ENCODE assay signal across 23 cellular contexts in genomic region chr5:3218096-3218495, GRCh38.
"Had no signal": no experiment of that assay in that cellular context is flagged by ENCODE, and none has a peak within 500 bp of the region (broad histone marks: within the 10 kb centered on the region; RNA-seq: fewer than 3 reads in every experiment).

No MANE protein-coding gene starts in this region.

- H3K4me3 Mint-ChIP-seq: activated B cell treated with CpG ODN at 0.5 μM for 24 hours; activated CD4-positive, alpha-beta T cell treated with anti-CD3 and anti-CD28 coated beads, Interleukin-2, amount 10 ng/mL, durations not matched to agents 24 days and 14 days; activated naive CD4-positive, alpha-beta T cell treated with anti-CD3 and anti-CD28 coated beads, Interleukin-2, amount 10 ng/mL, durations not matched to agents 7 days and 5 days; activated naive CD8-positive, alpha-beta T cell treated with anti-CD3 and anti-CD28 coated beads for 36 hours; T-helper 17 cell had no signal

- H3K27me3 ChIP-seq: brain microvascular endothelial cell had no signal

- H3K36me3 ChIP-seq: brain microvascular endothelial cell had no signal

- ATAC-seq: T-helper 17 cell had no signal

- H3K4me1 Mint-ChIP-seq: activated B cell treated with CpG ODN at 0.5 μM for 24 hours; activated CD4-positive, alpha-beta T cell treated with anti-CD3 and anti-CD28 coated beads, Interleukin-2, amount 10 ng/mL, durations not matched to agents 24 days and 14 days; activated naive CD4-positive, alpha-beta T cell treated with anti-CD3 and anti-CD28 coated beads, Interleukin-2, amount 10 ng/mL, durations not matched to agents 7 days and 5 days; activated naive CD8-positive, alpha-beta T cell treated with anti-CD3 and anti-CD28 coated beads for 36 hours; T-helper 17 cell had no signal

- H3K36me3 Mint-ChIP-seq: activated naive CD4-positive, alpha-beta T cell treated with anti-CD3 and anti-CD28 coated beads, Interleukin-2, amount 10 ng/mL, durations not matched to agents 7 days and 5 days; activated naive CD8-positive, alpha-beta T cell treated with anti-CD3 and anti-CD28 coated beads for 36 hours had no signal

- H3K27ac ChIP-seq: brain microvascular endothelial cell had no signal

- H3K27me3 Mint-ChIP-seq: activated B cell treated with CpG ODN at 0.5 μM for 24 hours; activated CD4-positive, alpha-beta T cell treated with anti-CD3 and anti-CD28 coated beads, Interleukin-2, amount 10 ng/mL, durations not matched to agents 24 days and 14 days; activated naive CD4-positive, alpha-beta T cell treated with anti-CD3 and anti-CD28 coated beads, Interleukin-2, amount 10 ng/mL, durations not matched to agents 7 days and 5 days; activated naive CD8-positive, alpha-beta T cell treated with anti-CD3 and anti-CD28 coated beads for 36 hours; T-helper 17 cell had no signal

- DNase-seq: activated B cell treated with CpG ODN at 0.5 μM for 24 hours; activated CD4-positive, alpha-beta T cell treated with anti-CD3 and anti-CD28 coated beads for 1 hour; activated CD4-positive, alpha-beta T cell treated with anti-CD3 and anti-CD28 coated beads, Interleukin-2, amount 10 ng/mL, durations not matched to agents 24 days and 14 days; activated CD4-positive, alpha-beta T cell treated with anti-CD3 and anti-CD28 coated beads, Interleukin-2, amount 50 U/mL, for 48 hours; activated CD8-positive, alpha-beta memory T cell treated with anti-CD3 and anti-CD28 coated beads for 24 hours; activated gamma-delta T cell treated with Interleukin-2 at 50 U/mL for 16 hours; activated naive CD4-positive, alpha-beta T cell treated with anti-CD3 and anti-CD28 coated beads, Interleukin-2, amount 10 ng/mL, durations not matched to agents 7 days and 5 days; activated naive CD8-positive, alpha-beta T cell treated with anti-CD3 and anti-CD28 coated beads for 36 hours; activated T-cell treated with anti-CD3 and anti-CD28 coated beads, Interleukin-2, amount 50 U/mL, for 48 hours; brain microvascular endothelial cell; IMR-90; Kasumi-1; KBM-7; NCI-H1048; NCI-H146; NCI-H1930; NCI-H2227 treated with DMSO at 0.1 percent for 48 hours; NCI-H526; NCI-H774; SIG-M5; T-helper 17 cell; T-helper 9 cell had no signal

- H3K9me3 Mint-ChIP-seq: activated B cell treated with CpG ODN at 0.5 μM for 24 hours; activated naive CD8-positive, alpha-beta T cell treated with anti-CD3 and anti-CD28 coated beads for 36 hours had no signal

- H3K27ac Mint-ChIP-seq: activated B cell treated with CpG ODN at 0.5 μM for 24 hours; activated CD4-positive, alpha-beta T cell treated with anti-CD3 and anti-CD28 coated beads, Interleukin-2, amount 10 ng/mL, durations not matched to agents 24 days and 14 days; activated naive CD4-positive, alpha-beta T cell treated with anti-CD3 and anti-CD28 coated beads, Interleukin-2, amount 10 ng/mL, durations not matched to agents 7 days and 5 days; activated naive CD8-positive, alpha-beta T cell treated with anti-CD3 and anti-CD28 coated beads for 36 hours; activated T-helper 2 cell treated with anti-CD3 and anti-CD28 coated beads, Interferon-gamma antibody, Interleukin-2, Interleukin-4, amounts not matched to agents 10 μg/mL and 5 μg/mL and 100 μg/mL, durations not matched to agents 14 hours and 24 hours and 36 hours; T-helper 17 cell had no signal
